Comparison of ENCODE assay signal across 8 cellular contexts in genomic region chr12:48183876-48184548, GRCh38. TPM values are rescaled to one million over a fixed set of nuclear protein-coding genes. Genes with fewer than 3 reads are reported as not detected.
A peak's percentile ranks its signal among the peaks of the same experiment; 100 is the strongest.
DNase-seq lines count a peak whose midpoint lies in the region; ATAC-seq lines count a peak whose summit lies in the region.

No MANE protein-coding gene starts in this region.

- peaks cover 18% of the 10 kb centered on the region for H3K4me1 Mint-ChIP-seq in activated T-helper 2 cell treated with anti-CD3 and anti-CD28 coated beads, Interferon-gamma antibody, Interleukin-2, Interleukin-4, amounts not matched to agents 10 μg/mL and 5 μg/mL and 100 μg/mL, durations not matched to agents 14 hours and 24 hours and 36 hours (ENCODE audit: low read depth)
- peaks cover 30 to 33% of the 10 kb centered on the region in 2 donors for H3K4me1 Mint-ChIP-seq in stimulated activated naive B cell treated with anti-CD40 and anti-IgM and Interleukin-4, amounts not matched to agents 10 μg/mL and 1 μg/mL and 100 μg/mL, for 72 hours

- H3K4me3 ChIP-seq in iPS-11a (ENCODE audit: low read depth, low read length) = peak overlapping the region; percentile 53

- H3K27me3 Mint-ChIP-seq in activated T-helper 2 cell treated with anti-CD3 and anti-CD28 coated beads, Interferon-gamma antibody, Interleukin-2, Interleukin-4, amounts not matched to agents 10 μg/mL and 5 μg/mL and 100 μg/mL, durations not matched to agents 14 hours and 24 hours and 36 hours (ENCODE audit: low read depth) = peaks cover 61% of the 10 kb centered on the region
- H3K27me3 Mint-ChIP-seq in stimulated activated naive B cell treated with anti-CD40 and anti-IgM and Interleukin-4, amounts not matched to agents 10 μg/mL and 1 μg/mL and 100 μg/mL, for 72 hours = peaks cover 30 to 43% of the 10 kb centered on the region in 2 donors

- no peaks in the 10 kb centered on the region for H3K36me3 Mint-ChIP-seq in activated T-helper 2 cell treated with anti-CD3 and anti-CD28 coated beads, Interferon-gamma antibody, Interleukin-2, Interleukin-4, amounts not matched to agents 10 μg/mL and 5 μg/mL and 100 μg/mL, durations not matched to agents 14 hours and 24 hours and 36 hours (ENCODE audit: low read depth)
- H3K36me3 Mint-ChIP-seq in stimulated activated naive B cell treated with anti-CD40 and anti-IgM and Interleukin-4, amounts not matched to agents 10 μg/mL and 1 μg/mL and 100 μg/mL, for 72 hours = peaks cover 0 to 3% of the 10 kb centered on the region in 2 donors

- peak; percentile 3 to 5 for ATAC-seq in stimulated activated naive B cell treated with anti-CD40 and anti-IgM and Interleukin-4, amounts not matched to agents 10 μg/mL and 1 μg/mL and 100 μg/mL, for 72 hours (replicated peaks)

- no peak overlapping the region for H3K27ac Mint-ChIP-seq in activated T-helper 2 cell treated with anti-CD3 and anti-CD28 coated beads, Interferon-gamma antibody, Interleukin-2, Interleukin-4, amounts not matched to agents 10 μg/mL and 5 μg/mL and 100 μg/mL, durations not matched to agents 14 hours and 24 hours and 36 hours
- H3K27ac Mint-ChIP-seq in stimulated activated naive B cell treated with anti-CD40 and anti-IgM and Interleukin-4, amounts not matched to agents 10 μg/mL and 1 μg/mL and 100 μg/mL, for 72 hours = no peak overlapping the region

- peak; percentile 22 for DNase-seq in activated CD4-positive, alpha-beta T cell treated with anti-CD3 and anti-CD28 coated beads for 48 hours
- DNase-seq in activated CD4-positive, alpha-beta T cell treated with anti-CD3 and anti-CD28 coated beads for 1 hour = no peak
- no peak for DNase-seq in activated T-helper 2 cell treated with anti-CD3 and anti-CD28 coated beads, Interferon-gamma antibody, Interleukin-2, Interleukin-4, amounts not matched to agents 10 μg/mL and 5 μg/mL and 100 μg/mL, durations not matched to agents 14 hours and 24 hours and 36 hours (ENCODE audit: low spot score)
- no peak for DNase-seq in stimulated activated naive B cell treated with anti-CD40 and anti-IgM and Interleukin-4, amounts not matched to agents 10 μg/mL and 1 μg/mL and 100 μg/mL, for 72 hours
- DNase-seq in ecto neural progenitor cell (ENCODE audit: low spot score) (no peak), cerebellar cortex (ENCODE audit: low spot score) (no peak), DMS 273 treated with DMSO at 0.1 percent for 48 hours (lab: John Stamatoyannopoulos, UW) (no peak)

- peak overlapping the region; percentile 62 for H3K4me3 Mint-ChIP-seq in activated T-helper 2 cell treated with anti-CD3 and anti-CD28 coated beads, Interferon-gamma antibody, Interleukin-2, Interleukin-4, amounts not matched to agents 10 μg/mL and 5 μg/mL and 100 μg/mL, durations not matched to agents 14 hours and 24 hours and 36 hours (ENCODE audit: low read depth)
- H3K4me3 Mint-ChIP-seq in stimulated activated naive B cell treated with anti-CD40 and anti-IgM and Interleukin-4, amounts not matched to agents 10 μg/mL and 1 μg/mL and 100 μg/mL, for 72 hours = peak overlapping the region; percentile 95 to 96

- no peaks in the 10 kb centered on the region for H3K9me3 Mint-ChIP-seq in activated T-helper 2 cell treated with anti-CD3 and anti-CD28 coated beads, Interferon-gamma antibody, Interleukin-2, Interleukin-4, amounts not matched to agents 10 μg/mL and 5 μg/mL and 100 μg/mL, durations not matched to agents 14 hours and 24 hours and 36 hours
- no peaks in the 10 kb centered on the region for H3K9me3 Mint-ChIP-seq in stimulated activated naive B cell treated with anti-CD40 and anti-IgM and Interleukin-4, amounts not matched to agents 10 μg/mL and 1 μg/mL and 100 μg/mL, for 72 hours

- intact Hi-C loops in activated T-helper 2 cell treated with anti-CD3 and anti-CD28 coated beads, Interferon-gamma antibody, Interleukin-2, Interleukin-4, amounts not matched to agents 10 μg/mL and 5 μg/mL and 100 μg/mL, durations not matched to agents 14 hours and 24 hours and 36 hours (cut with micrococcal nuclease) = loop anchor here (2.0 to 5.0 kb wide), 2 partner anchors 77 to 435 kb away; partner anchors contain the start of gene SENP1

RNA-seq across cellular contexts. Expression of gene CCDC184, which starts 0.6 kb away (rescaled TPM):
- 0.34 and 0.64 TPM in 2 replicates for total RNA-seq in activated T-helper 2 cell treated with anti-CD3 and anti-CD28 coated beads, Interferon-gamma antibody, Interleukin-2, Interleukin-4, amounts not matched to agents 10 μg/mL and 5 μg/mL and 100 μg/mL, durations not matched to agents 14 hours and 24 hours and 36 hours

RNA-seq across cellular contexts. Expression of gene OR10AD1, which starts 19.1 kb away (rescaled TPM):
- not detected in 2 replicates for total RNA-seq in activated T-helper 2 cell treated with anti-CD3 and anti-CD28 coated beads, Interferon-gamma antibody, Interleukin-2, Interleukin-4, amounts not matched to agents 10 μg/mL and 5 μg/mL and 100 μg/mL, durations not matched to agents 14 hours and 24 hours and 36 hours

RNA-seq across cellular contexts. Expression of gene ASB8, which starts 26.7 kb away (rescaled TPM):
- total RNA-seq in activated T-helper 2 cell treated with anti-CD3 and anti-CD28 coated beads, Interferon-gamma antibody, Interleukin-2, Interleukin-4, amounts not matched to agents 10 μg/mL and 5 μg/mL and 100 μg/mL, durations not matched to agents 14 hours and 24 hours and 36 hours = 32.5 and 33.1 TPM in 2 replicates
